9 cellular contexts compared by ENCODE assay signal in the genomic region with DNA sequence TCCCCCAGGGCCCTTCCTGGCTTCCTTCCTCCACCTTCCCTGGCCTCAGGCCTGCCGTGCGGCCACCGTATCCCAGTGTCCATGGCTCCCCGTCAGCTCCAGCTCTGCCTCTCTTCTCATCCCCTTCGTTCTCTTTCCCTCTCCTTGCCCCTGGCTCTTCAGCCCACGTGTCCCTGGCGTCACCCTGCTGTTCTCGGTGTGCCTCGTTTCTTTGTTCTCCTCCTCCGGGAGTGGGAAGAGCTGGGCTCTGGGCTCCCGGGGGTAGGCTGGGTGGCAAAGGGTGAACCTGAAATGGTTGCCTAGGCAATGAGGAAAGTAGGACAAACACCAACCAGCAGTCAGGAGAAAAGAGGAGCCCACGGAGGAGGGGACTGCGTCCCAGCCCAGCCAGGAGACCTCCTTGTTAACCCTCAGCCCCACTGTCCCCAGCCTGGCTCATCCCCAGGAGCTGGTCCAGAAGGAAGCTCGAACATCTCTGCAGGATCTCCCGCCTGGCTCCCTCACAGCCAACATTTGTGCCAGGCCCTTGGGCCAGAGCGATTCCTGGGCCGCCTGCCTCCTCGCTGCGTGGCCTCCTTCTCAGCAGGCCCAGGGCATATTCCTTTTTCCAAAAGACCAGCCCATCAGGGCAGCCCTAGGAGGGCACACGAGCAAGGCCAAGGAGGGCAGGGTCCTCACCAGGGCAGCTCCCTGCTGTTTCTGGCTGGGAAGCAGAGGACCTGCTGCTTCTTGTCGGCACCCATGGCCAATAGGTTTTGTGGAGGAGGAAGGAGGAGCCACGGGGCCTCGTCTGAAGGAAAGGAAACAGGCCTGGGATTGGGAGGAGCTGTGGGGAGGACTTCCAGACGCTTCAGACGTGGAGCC. TPM values are rescaled to one million over a fixed set of nuclear protein-coding genes. Genes with fewer than 3 reads are reported as not detected.
DNase-seq lines count a peak whose midpoint lies in the region; ATAC-seq, FAIRE-seq and TF ChIP-seq lines count a peak whose summit lies in the region.
"Had no signal": no experiment of that assay in that cellular context is flagged by ENCODE, and none has a peak within 500 bp of the region (broad histone marks: within the 10 kb centered on the region; RNA-seq: fewer than 3 reads in every experiment).

No MANE protein-coding gene starts in this region.

- no peaks in the 10 kb centered on the region for H3K27me3 ChIP-seq in BLaER1 treated with 17β-estradiol and CSF1 and Interleukin-3, amounts not matched to agents 10 nM and 100 nM
- H3K27me3 ChIP-seq in H1 (replicated peaks in 1 of 4; ENCODE audit: control insufficient read depth in 3 of 4, extremely low read depth in 1 of 4, insufficient read depth in 3 of 4, low read length in 3 of 4), result peaks cover 0 to 15% (median 6%) of the 10 kb centered on the region in 4 experiments; a peak in 6 of 7 replicates
- no peaks in the 10 kb centered on the region for H3K27me3 ChIP-seq in PC-3 (ENCODE audit: low read length)
- H3K27me3 ChIP-seq: tibial nerve had no signal

- H3K14ac ChIP-seq in H1 (ENCODE audit: insufficient read length), result no peak overlapping the region

- in situ Hi-C loops in G401 (cut with HindIII; ENCODE audit: low sequenced_read_pairs), result no loop called here

- peak overlapping the region in 8 of 11 experiments; percentile 43 to 75 (median 61); a peak in 13 of 22 replicates for H3K4me2 ChIP-seq in BLaER1 treated with 17β-estradiol and CSF1 and Interleukin-3, amounts not matched to agents 10 nM and 100 nM
- H3K4me2 ChIP-seq in H1 (ENCODE audit: insufficient read depth in 1 of 2, low read depth in 2 of 2, low read length in 2 of 2) (no peak overlapping the region), PC-3 (ENCODE audit: low read length) (no peak overlapping the region)

- no peak for TF ChIP-seq POLR2A in H1 (IDR thresholded peaks at IDR 0.05; ENCODE audit: control extremely low read depth in 1 of 2, low read depth in 2 of 2, low read length in 2 of 2)

- H3K4me1 ChIP-seq in BLaER1 treated with 17β-estradiol and CSF1 and Interleukin-3, amounts not matched to agents 10 nM and 100 nM, result peaks cover 21 to 46% (median 35%) of the 10 kb centered on the region in 10 experiments
- H3K4me1 ChIP-seq in H1 (replicated peaks in 1 of 4; ENCODE audit: control insufficient read depth in 3 of 4, insufficient read depth in 4 of 4, low read length in 3 of 4) (peaks cover 0 to 14% (median 12%) of the 10 kb centered on the region in 4 experiments; a peak in 5 of 7 replicates), PC-3 (ENCODE audit: insufficient read depth, low read length) (peaks cover 14% of the 10 kb centered on the region)

- no peaks in the 10 kb centered on the region for H3K79me2 ChIP-seq in H1 (ENCODE audit: control insufficient read depth in 1 of 2, insufficient read depth in 2 of 2, low read length in 2 of 2)
- H3K79me2 ChIP-seq in PC-3 (ENCODE audit: low read length), result no peaks in the 10 kb centered on the region

- no peak overlapping the region for H2BK15ac ChIP-seq in H1 (ENCODE audit: low read length)

- POLR2A ChIA-PET in H1 (lab: Charles Lee; ENCODE audit: partially characterized antibody) (interaction anchor here (1.0 to 2.3 kb wide), 3 partner anchors 8 to 10 kb away, joined by 3 to 8 read pairs (median 7); no protein-coding TSS in a partner anchor), PC-3 (lab: Charles Lee; ENCODE audit: unreplicated experiment) (no interaction called here)

- no peaks in the 10 kb centered on the region for H3K9me2 ChIP-seq in PC-3 (replicated peaks; ENCODE audit: low read length)

- H4K91ac ChIP-seq in H1 (replicated peaks; ENCODE audit: insufficient read length, low read length), result no peak overlapping the region

- H3K4ac ChIP-seq in H1 (replicated peaks; ENCODE audit: insufficient read length, low read depth, low read length), result no peak overlapping the region

- H3K23ac ChIP-seq in H1 (ENCODE audit: insufficient read length), result no peak overlapping the region

- TF ChIP-seq CTCF in H1 (IDR thresholded peaks at IDR 0.05; ENCODE audit: control extremely low read depth in 1 of 3, insufficient read depth in 1 of 3, low read depth in 1 of 3, low read length in 3 of 3) (no peak), PC-3 (conservative IDR thresholded peaks at IDR 0.05; ENCODE audit: low read depth, low read length) (no peak)

- FAIRE-seq in H1 (lab: Jason Lieb, UNC), result no peak
- FAIRE-seq: bronchial epithelial cell had no signal

- peak overlapping the region; percentile 32 for H3K18ac ChIP-seq in H1 (ENCODE audit: extremely low read depth, low read length)

- H4K5ac ChIP-seq in H1 (ENCODE audit: insufficient read length, low read depth, low read length), result no peak overlapping the region

- no peak overlapping the region for H3K56ac ChIP-seq in H1 (replicated peaks; ENCODE audit: insufficient read length, low read depth, low read length)

- no peak overlapping the region; the same call in 1 of the 2 replicates for H2BK5ac ChIP-seq in H1 (ENCODE audit: low read depth, low read length)

- no peak overlapping the region for H2BK120ac ChIP-seq in H1 (replicated peaks; ENCODE audit: low read depth, low read length)

- no peaks in the 10 kb centered on the region for H3K9me3 ChIP-seq in BLaER1 treated with 17β-estradiol and CSF1 and Interleukin-3, amounts not matched to agents 10 nM and 100 nM (replicated peaks in 1 of 11)
- no peaks in the 10 kb centered on the region for H3K9me3 ChIP-seq in H1 (ENCODE audit: insufficient read depth in 2 of 2, low read depth in 1 of 2, low read length in 1 of 2)
- no peaks in the 10 kb centered on the region for H3K9me3 ChIP-seq in PC-3 (ENCODE audit: low read length)
- H3K9me3 ChIP-seq: tibial nerve had no signal

- H3K36me3 ChIP-seq in BLaER1 treated with 17β-estradiol and CSF1 and Interleukin-3, amounts not matched to agents 10 nM and 100 nM, result no peaks in the 10 kb centered on the region
- H3K36me3 ChIP-seq in H1 (ENCODE audit: control insufficient read depth in 2 of 4, insufficient read depth in 4 of 4, low read length in 3 of 4) (no peaks in the 10 kb centered on the region), PC-3 (ENCODE audit: low read depth, low read length) (no peaks in the 10 kb centered on the region)
- H3K36me3 ChIP-seq: tibial nerve had no signal

- H2BK12ac ChIP-seq in H1 (ENCODE audit: low read depth, low read length), result peak overlapping the region; percentile 60; the same call in 1 of the 2 replicates

- CTCF ChIA-PET in H1 (lab: Charles Lee; ENCODE audit: partially characterized antibody) (interaction anchor here (1.0 to 8.6 kb wide), 9 partner anchors 8 to 96 kb away, joined by 3 to 108 read pairs (median 5); partner anchors contain the start of gene DNMT3A), PC-3 (lab: Charles Lee) (no interaction called here)

- H2BK20ac ChIP-seq in H1 (ENCODE audit: low read length), result no peak overlapping the region

- ATAC-seq in HG02981 (IDR thresholded peaks at IDR 0.05; ENCODE audit: unreplicated experiment), result no peak
- ATAC-seq in GM18861 (IDR thresholded peaks at IDR 0.05; ENCODE audit: unreplicated experiment), result no peak
- ATAC-seq in PC-3, result no peak

- H4K8ac ChIP-seq in H1 (ENCODE audit: extremely low read depth, insufficient read depth, low read length), result no peak overlapping the region

- H3F3A ChIP-seq in PC-3 (ENCODE audit: low read length, unreplicated experiment), result no peaks in the 10 kb centered on the region

- H2AFZ ChIP-seq in H1 (ENCODE audit: low read length) (no peak overlapping the region), PC-3 (ENCODE audit: low read length) (no peak overlapping the region)

- 0 out of 2 replicates have a peak overlapping the region, but pooled peaks have one; percentile 55 for H2AK5ac ChIP-seq in H1 (ENCODE audit: low read depth, low read length)

- H3K9ac ChIP-seq in BLaER1 treated with 17β-estradiol and CSF1 and Interleukin-3, amounts not matched to agents 10 nM and 100 nM, result no peak overlapping the region; a peak in 2 of 22 replicates
- no peak overlapping the region for H3K9ac ChIP-seq in H1 (replicated peaks in 1 of 4; ENCODE audit: extremely low read depth in 1 of 4, low read depth in 3 of 4, low read length in 3 of 4)
- H3K9ac ChIP-seq in PC-3 (ENCODE audit: low read length), result no peak overlapping the region

- no peak overlapping the region for H3K4me3 ChIP-seq in BLaER1 treated with 17β-estradiol and CSF1 and Interleukin-3, amounts not matched to agents 10 nM and 100 nM
- H3K4me3 ChIP-seq in H1 (ENCODE audit: extremely low read depth in 1 of 4, insufficient read depth in 2 of 4, low read depth in 3 of 4, low read length in 4 of 4), result no peak overlapping the region
- no peak overlapping the region for H3K4me3 ChIP-seq in PC-3 (ENCODE audit: low read length)
- H3K4me3 ChIP-seq: tibial nerve had no signal

- H3K27ac ChIP-seq in BLaER1 treated with 17β-estradiol and CSF1 and Interleukin-3, amounts not matched to agents 10 nM and 100 nM, result peak overlapping the region in 1 of 11 experiments; percentile 5; a peak in 1 of 22 replicates
- H3K27ac ChIP-seq in H1 (ENCODE audit: low read depth, low read length) (no peak overlapping the region), PC-3 (ENCODE audit: low read length) (no peak overlapping the region)

- peak; percentile 71 for DNase-seq in G401 (ENCODE audit: low spot score)
- no peak for DNase-seq in H1 (ENCODE audit: low read depth in 1 of 2, low spot score in 2 of 2)
- DNase-seq in nucleus accumbens (lab: John Stamatoyannopoulos, UW), result peak in 40 of 56 donors; percentile 24 to 84 (median 54)
- no peak for DNase-seq in PC-3

- TF ChIP-seq RAD21 in H1 (IDR thresholded peaks at IDR 0.05 in 1 of 2, conservative IDR thresholded peaks at IDR 0.05 in 1 of 2; ENCODE audit: low read depth in 2 of 2, low read length in 2 of 2), result no peak

- BruUV-seq in PC-3 (replicated peaks; lab: Mats Ljungman, UMichigan), result no TSS peak

- H3K79me1 ChIP-seq in H1 (ENCODE audit: low read depth, low read length), result no peaks in the 10 kb centered on the region

- H3K23me2 ChIP-seq in H1 (ENCODE audit: low read depth, low read length), result no peaks in the 10 kb centered on the region

- WGBS in H1 (ENCODE audit: extremely low coverage in 1 of 2, insufficient coverage in 1 of 2, insufficient read length in 1 of 2, insufficient replicate concordance in 2 of 2, low coverage in 1 of 2, low lambda C conversion rate in 2 of 2, missing lambda C conversion rate in 1 of 2), 2 experiments, result 90% methylated on average over 22 of the region's 25 CpGs; no CpG with 5 or more reads in 1 of the 2 experiments

- intact Hi-C loops in PC-3 (cut with micrococcal nuclease), result no loop called here

- no peak for TF ChIP-seq EP300 in H1 (IDR thresholded peaks at IDR 0.05; ENCODE audit: borderline replicate concordance in 1 of 2, low read depth in 2 of 2, low read length in 2 of 2)

- no peaks in the 10 kb centered on the region; a peak in 1 of 22 replicates for H4K20me1 ChIP-seq in BLaER1 treated with 17β-estradiol and CSF1 and Interleukin-3, amounts not matched to agents 10 nM and 100 nM
- H4K20me1 ChIP-seq in H1 (replicated peaks in 1 of 2; ENCODE audit: control insufficient read depth in 1 of 2, insufficient read depth in 2 of 2, low read length in 2 of 2), result no peaks in the 10 kb centered on the region
- H4K20me1 ChIP-seq in PC-3 (ENCODE audit: low read length), result no peaks in the 10 kb centered on the region

RNA-seq across cellular contexts. Expression of gene DNMT3A, which starts 30.9 kb away (rescaled TPM):
- 11.5 and 11.8 TPM in 2 replicates for total RNA-seq in G401 (2014; rRNA removed; shearing (Covaris generic))
- 162 and 178 TPM in 2 replicates for total RNA-seq in H1 (2021; fragmentation: NEBNext Ultra II Directional; extraction: Animal tissue kit (Norgen Biotek cat#: 25700))
- polyA plus RNA-seq in H1 (2011; rRNA removed), result 33.6 and 50.8 TPM in 2 replicates
- 36.6 TPM for polyA plus RNA-seq in H1 (2011; cell fraction: cytosol; rRNA removed)
- 120 TPM for polyA plus RNA-seq in H1 (2011; cell fraction: nucleus; rRNA removed)
- polyA plus RNA-seq in H1 (2012, experiment 1 of 2), result 95.4 to 118 TPM (median 100 TPM) in 4 replicates
- 19.1 TPM for polyA plus RNA-seq in H1 (2012, experiment 2 of 2)
- polyA plus RNA-seq in H1 (2013, experiment 1 of 2), result 58.9 TPM
- 54.4 TPM for polyA plus RNA-seq in H1 (2013, experiment 2 of 2)
- 80.2 and 102 TPM in 2 replicates for polyA minus RNA-seq in H1 (2011; rRNA and poly(A)+ RNA removed)
- 99.8 TPM for polyA minus RNA-seq in H1 (2011; cell fraction: cytosol; rRNA and poly(A)+ RNA removed)
- 85.2 TPM for polyA minus RNA-seq in H1 (2011; cell fraction: nucleus; rRNA and poly(A)+ RNA removed)
- total RNA-seq in PC-3 (2014; rRNA removed), result 12.2 and 20.6 TPM in 2 replicates

Comparison
In these comparisons a context has a peak if more than half of its experiments do, and no peak if none do; other contexts are left out.
1. H3K4me2 ChIP-seq: peak in BLaER1 treated with 17β-estradiol and CSF1 and Interleukin-3, amounts not matched to agents 10 nM and 100 nM (8 of 11); none in H1 (0 of 2) and PC-3 (single experiment).
2. DNase-seq: peak in G401 (single experiment) and nucleus accumbens (40 of 56); none in H1 (0 of 2) and PC-3 (single experiment).